Comparison of ENCODE assay signal across 11 cellular contexts in genomic region chr5:23012842-23013241, GRCh38.
DNase-seq lines count a peak whose midpoint lies in the region; ATAC-seq and TF ChIP-seq lines count a peak whose summit lies in the region.
"Had no signal": no experiment of that assay in that cellular context is flagged by ENCODE, and none has a peak within 500 bp of the region (broad histone marks: within the 10 kb centered on the region; RNA-seq: fewer than 3 reads in every experiment).

No MANE protein-coding gene starts in this region.

- POLR2A ChIA-PET in activated CD4-positive, alpha-beta T cell treated with anti-CD3 and anti-CD28 coated beads, Interleukin-2, amount 10 ng/mL, durations not matched to agents 7 days and 5 days (lab: Charles Lee) = no interaction called here

- peak overlapping the region; percentile 94 for H3K27ac Mint-ChIP-seq in activated CD4-positive, alpha-beta T cell treated with anti-CD3 and anti-CD28 coated beads, Interleukin-2, amount 10 ng/mL, durations not matched to agents 7 days and 5 days
- H3K27ac Mint-ChIP-seq in IgD-negative memory B cell = no peak overlapping the region
- no peak overlapping the region for H3K27ac Mint-ChIP-seq in stimulated activated naive CD8-positive, alpha-beta T cell treated with anti-CD3 and anti-CD28 coated beads, Interleukin-15, amount 100 ng/mL, for 72 hours

- peaks cover 3% of the 10 kb centered on the region for H3K27me3 Mint-ChIP-seq in activated CD4-positive, alpha-beta T cell treated with anti-CD3 and anti-CD28 coated beads, Interleukin-2, amount 10 ng/mL, durations not matched to agents 7 days and 5 days
- no peaks in the 10 kb centered on the region for H3K27me3 Mint-ChIP-seq in IgD-negative memory B cell
- H3K27me3 Mint-ChIP-seq in stimulated activated naive CD8-positive, alpha-beta T cell treated with anti-CD3 and anti-CD28 coated beads, Interleukin-15, amount 100 ng/mL, for 72 hours = no peaks in the 10 kb centered on the region

- no peaks in the 10 kb centered on the region for H3K36me3 Mint-ChIP-seq in activated CD4-positive, alpha-beta T cell treated with anti-CD3 and anti-CD28 coated beads, Interleukin-2, amount 10 ng/mL, durations not matched to agents 7 days and 5 days (ENCODE audit: low read depth)
- H3K36me3 Mint-ChIP-seq in IgD-negative memory B cell = no peaks in the 10 kb centered on the region

- peak overlapping the region; percentile 20 to 60 (median 38) for H3K4me3 ChIP-seq in breast epithelium

- H3K27ac ChIP-seq in breast epithelium = no peak overlapping the region
- H3K27ac ChIP-seq: C4-2B had no signal

- CTCF ChIA-PET in activated CD4-positive, alpha-beta T cell treated with anti-CD3 and anti-CD28 coated beads, Interleukin-2, amount 10 ng/mL, durations not matched to agents 7 days and 5 days (lab: Charles Lee) = no interaction called here

- H3K36me3 ChIP-seq in breast epithelium = no peaks in the 10 kb centered on the region

- TF ChIP-seq CTCF in breast epithelium (IDR thresholded peaks at IDR 0.05) = no peak

- no peak for TF ChIP-seq POLR2A in breast epithelium (IDR thresholded peaks at IDR 0.05)

- no peaks in the 10 kb centered on the region for H3K27me3 ChIP-seq in breast epithelium

- H3K4me1 ChIP-seq in breast epithelium = no peaks in the 10 kb centered on the region

- H3K9me3 Mint-ChIP-seq in activated CD4-positive, alpha-beta T cell treated with anti-CD3 and anti-CD28 coated beads, Interleukin-2, amount 10 ng/mL, durations not matched to agents 7 days and 5 days = no peaks in the 10 kb centered on the region
- peaks cover 2 to 6% (median 3%) of the 10 kb centered on the region in 3 donors for H3K9me3 Mint-ChIP-seq in IgD-negative memory B cell
- H3K9me3 Mint-ChIP-seq in stimulated activated naive CD8-positive, alpha-beta T cell treated with anti-CD3 and anti-CD28 coated beads, Interleukin-15, amount 100 ng/mL, for 72 hours = no peaks in the 10 kb centered on the region

- no peaks in the 10 kb centered on the region for H3K9me3 ChIP-seq in breast epithelium

- H3K4me3 Mint-ChIP-seq in activated CD4-positive, alpha-beta T cell treated with anti-CD3 and anti-CD28 coated beads, Interleukin-2, amount 10 ng/mL, durations not matched to agents 7 days and 5 days = peak overlapping the region; percentile 91
- H3K4me3 Mint-ChIP-seq in IgD-negative memory B cell = peak overlapping the region; percentile 76 to 81 (median 78)
- peak overlapping the region; percentile 64 to 65 for H3K4me3 Mint-ChIP-seq in stimulated activated naive CD8-positive, alpha-beta T cell treated with anti-CD3 and anti-CD28 coated beads, Interleukin-15, amount 100 ng/mL, for 72 hours

- peaks cover 13% of the 10 kb centered on the region for H3K4me1 Mint-ChIP-seq in activated CD4-positive, alpha-beta T cell treated with anti-CD3 and anti-CD28 coated beads, Interleukin-2, amount 10 ng/mL, durations not matched to agents 7 days and 5 days
- H3K4me1 Mint-ChIP-seq in IgD-negative memory B cell = peaks cover 2 to 10% (median 9%) of the 10 kb centered on the region in 3 donors
- no peaks in the 10 kb centered on the region for H3K4me1 Mint-ChIP-seq in stimulated activated naive CD8-positive, alpha-beta T cell treated with anti-CD3 and anti-CD28 coated beads, Interleukin-15, amount 100 ng/mL, for 72 hours

- intact Hi-C loops in breast epithelium (cut with DNase I; ENCODE audit: low total_unique reads) = no loop called here

- no peak for DNase-seq in activated CD4-positive, alpha-beta T cell treated with anti-CD3 and anti-CD28 coated beads, Interleukin-2, amount 10 ng/mL, durations not matched to agents 7 days and 5 days
- no peak for DNase-seq in activated CD4-positive, alpha-beta T cell treated with anti-CD3 and anti-CD28 coated beads for 48 hours
- no peak for DNase-seq in breast epithelium (ENCODE audit: low spot score in 2 of 2)
- DNase-seq in stimulated activated naive CD8-positive, alpha-beta T cell treated with anti-CD3 and anti-CD28 coated beads, Interleukin-15, amount 100 ng/mL, for 72 hours = no peak
- no peak for DNase-seq in dedifferentiated amniotic fluid mesenchymal stem cell (ENCODE audit: extremely low spot score)
- no peak for DNase-seq in NCI-H2029 (lab: John Stamatoyannopoulos, UW)
- DNase-seq in hypothalamus (lab: John Stamatoyannopoulos, UW) = no peak
- DNase-seq: substantia nigra had no signal

- no peak for ATAC-seq in stimulated activated naive CD8-positive, alpha-beta T cell treated with anti-CD3 and anti-CD28 coated beads, Interleukin-15, amount 100 ng/mL, for 72 hours
- ATAC-seq: sciatic nerve had no signal
